In the genomic region with DNA sequence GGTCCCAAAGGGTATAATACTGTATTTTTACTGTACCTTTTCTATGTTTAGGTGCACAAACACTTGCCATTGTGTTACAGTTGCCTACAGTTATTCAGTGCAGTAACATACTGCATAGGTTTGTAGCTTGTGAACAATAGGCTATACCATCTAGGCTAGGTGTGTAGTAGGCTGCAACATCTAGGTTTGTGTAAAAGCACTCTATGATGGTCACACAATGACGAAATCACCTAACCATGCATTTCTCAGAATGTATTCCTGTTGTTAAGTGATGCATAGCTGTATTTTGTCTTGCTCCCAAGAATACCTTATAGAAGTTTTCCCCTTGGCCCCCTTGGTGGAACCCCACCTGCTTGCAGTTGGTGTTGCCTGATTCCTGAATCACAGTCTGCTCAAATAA, we compare ENCODE assay signal across 1 cellular context.
TF ChIP-seq lines count a peak whose summit lies in the region.

No MANE protein-coding gene starts in this region.

TF ChIP-seq in GM12878, 131 proteins besides CTCF, POLR2A, EP300 and RAD21:
- no peak for TF ChIP-seq IKZF2 (IDR thresholded peaks at IDR 0.05)
- peak; percentile 76 for TF ChIP-seq FOXK2 (IDR thresholded peaks at IDR 0.05)
- TF ChIP-seq LARP7 (IDR thresholded peaks at IDR 0.05) = no peak
- TF ChIP-seq, protein P1, sequence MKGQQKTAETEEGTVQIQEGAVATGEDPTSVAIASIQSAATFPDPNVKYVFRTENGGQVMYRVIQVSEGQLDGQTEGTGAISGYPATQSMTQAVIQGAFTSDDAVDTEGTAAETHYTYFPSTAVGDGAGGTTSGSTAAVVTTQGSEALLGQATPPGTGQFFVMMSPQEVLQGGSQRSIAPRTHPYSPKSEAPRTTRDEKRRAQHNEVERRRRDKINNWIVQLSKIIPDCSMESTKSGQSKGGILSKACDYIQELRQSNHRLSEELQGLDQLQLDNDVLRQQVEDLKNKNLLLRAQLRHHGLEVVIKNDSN (IDR thresholded peaks at IDR 0.05; ENCODE audit: borderline replicate concordance, extremely low read length, insufficient read depth, low read depth, low read length) = no peak
- 0 out of 4 replicates have a peak, but pooled peaks of 1 of the 2 experiments have one; percentile 12 for TF ChIP-seq BHLHE40 (IDR thresholded peaks at IDR 0.05; ENCODE audit: borderline replicate concordance in 1 of 2, low read depth in 2 of 2, low read length in 1 of 2)
- TF ChIP-seq, protein P2, sequence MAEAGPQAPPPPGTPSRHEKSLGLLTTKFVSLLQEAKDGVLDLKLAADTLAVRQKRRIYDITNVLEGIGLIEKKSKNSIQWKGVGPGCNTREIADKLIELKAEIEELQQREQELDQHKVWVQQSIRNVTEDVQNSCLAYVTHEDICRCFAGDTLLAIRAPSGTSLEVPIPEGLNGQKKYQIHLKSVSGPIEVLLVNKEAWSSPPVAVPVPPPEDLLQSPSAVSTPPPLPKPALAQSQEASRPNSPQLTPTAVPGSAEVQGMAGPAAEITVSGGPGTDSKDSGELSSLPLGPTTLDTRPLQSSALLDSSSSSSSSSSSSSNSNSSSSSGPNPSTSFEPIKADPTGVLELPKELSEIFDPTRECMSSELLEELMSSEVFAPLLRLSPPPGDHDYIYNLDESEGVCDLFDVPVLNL (IDR thresholded peaks at IDR 0.05; ENCODE audit: low read depth, low read length) = no peak
- TF ChIP-seq TAF1 (IDR thresholded peaks at IDR 0.05; ENCODE audit: borderline replicate concordance, low read depth, low read length) = no peak
- no peak for TF ChIP-seq PAX5 (IDR thresholded peaks at IDR 0.05; ENCODE audit: borderline replicate concordance, low read depth, low read length)
- no peak for TF ChIP-seq SIN3A (IDR thresholded peaks at IDR 0.05; ENCODE audit: low read depth, low read length)
- TF ChIP-seq, protein P3, sequence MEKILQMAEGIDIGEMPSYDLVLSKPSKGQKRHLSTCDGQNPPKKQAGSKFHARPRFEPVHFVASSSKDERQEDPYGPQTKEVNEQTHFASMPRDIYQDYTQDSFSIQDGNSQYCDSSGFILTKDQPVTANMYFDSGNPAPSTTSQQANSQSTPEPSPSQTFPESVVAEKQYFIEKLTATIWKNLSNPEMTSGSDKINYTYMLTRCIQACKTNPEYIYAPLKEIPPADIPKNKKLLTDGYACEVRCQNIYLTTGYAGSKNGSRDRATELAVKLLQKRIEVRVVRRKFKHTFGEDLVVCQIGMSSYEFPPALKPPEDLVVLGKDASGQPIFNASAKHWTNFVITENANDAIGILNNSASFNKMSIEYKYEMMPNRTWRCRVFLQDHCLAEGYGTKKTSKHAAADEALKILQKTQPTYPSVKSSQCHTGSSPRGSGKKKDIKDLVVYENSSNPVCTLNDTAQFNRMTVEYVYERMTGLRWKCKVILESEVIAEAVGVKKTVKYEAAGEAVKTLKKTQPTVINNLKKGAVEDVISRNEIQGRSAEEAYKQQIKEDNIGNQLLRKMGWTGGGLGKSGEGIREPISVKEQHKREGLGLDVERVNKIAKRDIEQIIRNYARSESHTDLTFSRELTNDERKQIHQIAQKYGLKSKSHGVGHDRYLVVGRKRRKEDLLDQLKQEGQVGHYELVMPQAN (conservative IDR thresholded peaks at IDR 0.05) = no peak
- TF ChIP-seq ATF7 (IDR thresholded peaks at IDR 0.05; ENCODE audit: low read depth) = peak; percentile 40; the same call in 1 of the 2 replicates
- no peak for TF ChIP-seq ETV6 (conservative IDR thresholded peaks at IDR 0.05 in 1 of 2, IDR thresholded peaks at IDR 0.05 in 1 of 2; ENCODE audit: borderline replicate concordance in 1 of 2, low read depth in 1 of 2)
- no peak for TF ChIP-seq RFX5 (IDR thresholded peaks at IDR 0.05; ENCODE audit: low read depth, low read length)
- TF ChIP-seq ESRRA (IDR thresholded peaks at IDR 0.05; ENCODE audit: low read length) = no peak
- no peak for TF ChIP-seq HDAC6 (IDR thresholded peaks at IDR 0.05; ENCODE audit: unreplicated experiment)
- TF ChIP-seq JUNB (IDR thresholded peaks at IDR 0.05) = no peak
- no peak for TF ChIP-seq CREM (IDR thresholded peaks at IDR 0.05; ENCODE audit: low read depth)
- TF ChIP-seq, protein P4, sequence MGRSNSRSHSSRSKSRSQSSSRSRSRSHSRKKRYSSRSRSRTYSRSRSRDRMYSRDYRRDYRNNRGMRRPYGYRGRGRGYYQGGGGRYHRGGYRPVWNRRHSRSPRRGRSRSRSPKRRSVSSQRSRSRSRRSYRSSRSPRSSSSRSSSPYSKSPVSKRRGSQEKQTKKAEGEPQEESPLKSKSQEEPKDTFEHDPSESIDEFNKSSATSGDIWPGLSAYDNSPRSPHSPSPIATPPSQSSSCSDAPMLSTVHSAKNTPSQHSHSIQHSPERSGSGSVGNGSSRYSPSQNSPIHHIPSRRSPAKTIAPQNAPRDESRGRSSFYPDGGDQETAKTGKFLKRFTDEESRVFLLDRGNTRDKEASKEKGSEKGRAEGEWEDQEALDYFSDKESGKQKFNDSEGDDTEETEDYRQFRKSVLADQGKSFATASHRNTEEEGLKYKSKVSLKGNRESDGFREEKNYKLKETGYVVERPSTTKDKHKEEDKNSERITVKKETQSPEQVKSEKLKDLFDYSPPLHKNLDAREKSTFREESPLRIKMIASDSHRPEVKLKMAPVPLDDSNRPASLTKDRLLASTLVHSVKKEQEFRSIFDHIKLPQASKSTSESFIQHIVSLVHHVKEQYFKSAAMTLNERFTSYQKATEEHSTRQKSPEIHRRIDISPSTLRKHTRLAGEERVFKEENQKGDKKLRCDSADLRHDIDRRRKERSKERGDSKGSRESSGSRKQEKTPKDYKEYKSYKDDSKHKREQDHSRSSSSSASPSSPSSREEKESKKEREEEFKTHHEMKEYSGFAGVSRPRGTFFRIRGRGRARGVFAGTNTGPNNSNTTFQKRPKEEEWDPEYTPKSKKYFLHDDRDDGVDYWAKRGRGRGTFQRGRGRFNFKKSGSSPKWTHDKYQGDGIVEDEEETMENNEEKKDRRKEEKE (IDR thresholded peaks at IDR 0.05) = 0 out of 2 replicates have a peak, but pooled peaks have one; percentile 10
- TF ChIP-seq CREB1 (IDR thresholded peaks at IDR 0.05; ENCODE audit: low read depth) = no peak
